ENCODE assay signal across 27 cellular contexts in genomic region chr1:76677775-76678405, GRCh38.
DNase-seq lines count a peak whose midpoint lies in the region; ATAC-seq and TF ChIP-seq lines count a peak whose summit lies in the region.
"Had no signal": no experiment of that assay in that cellular context is flagged by ENCODE, and none has a peak within 500 bp of the region (broad histone marks: within the 10 kb centered on the region; RNA-seq: fewer than 3 reads in every experiment).

No MANE protein-coding gene starts in this region.

- H3K27ac ChIP-seq in OCI-LY3 (ENCODE audit: low read length) (no peak overlapping the region), heart right ventricle (no peak overlapping the region)
- H3K27ac ChIP-seq: gastrocnemius medialis, right lobe of liver, VCaP had no signal

- H3K79me2 ChIP-seq in OCI-LY3 (ENCODE audit: low read length), result no peaks in the 10 kb centered on the region

- H3K4me2 ChIP-seq in OCI-LY3 (ENCODE audit: low read length), result peak overlapping the region; percentile 53

- H3K9ac ChIP-seq in OCI-LY3 (ENCODE audit: low read length), result no peak overlapping the region

- peak overlapping the region; percentile 32 for H3K4me3 ChIP-seq in OCI-LY3 (ENCODE audit: low read length)
- H3K4me3 ChIP-seq in heart right ventricle, result no peak overlapping the region
- H3K4me3 ChIP-seq: gastrocnemius medialis, lower lobe of right lung, right lobe of liver had no signal

- intact Hi-C loops in heart right ventricle (cut with DNase I), result no loop called here

- ATAC-seq in GM18520 (IDR thresholded peaks at IDR 0.05; ENCODE audit: unreplicated experiment) (peak; percentile 75), GM19455 (IDR thresholded peaks at IDR 0.05; ENCODE audit: unreplicated experiment) (peak; percentile 68), HG02885 (IDR thresholded peaks at IDR 0.05; ENCODE audit: poor library complexity, unreplicated experiment) (peak; percentile 76), heart right ventricle (no peak), HG03045 (IDR thresholded peaks at IDR 0.05; ENCODE audit: unreplicated experiment) (no peak)
- ATAC-seq: esophagus mucosa, gastrocnemius medialis, HCT116, lower lobe of right lung, right lobe of liver had no signal

- H2AFZ ChIP-seq in OCI-LY3 (ENCODE audit: low read depth, low read length), result no peak overlapping the region

- no peak for DNase-seq in iPS-NIHi7 (ENCODE audit: extremely low spot score)
- no peak for DNase-seq in heart right ventricle
- no peak for DNase-seq in DMS 273 (lab: John Stamatoyannopoulos, UW; ENCODE audit: unreplicated experiment)
- DNase-seq: ACHN; activated CD4-positive, alpha-beta T cell treated with anti-CD3 and anti-CD28 coated beads, Interleukin-2, amount 10 ng/mL, durations not matched to agents 7 days and 5 days; activated CD8-positive, alpha-beta memory T cell treated with anti-CD3 and anti-CD28 coated beads, Interleukin-2, amount 50 U/mL, for 48 hours; C1 segment of cervical spinal cord; effector CD8-positive, alpha-beta T cell; gastrocnemius medialis; hypothalamus; lower lobe of right lung; MV-4-11; NCI-H1694; NCI-H2171 treated with DMSO at 0.1 percent for 48 hours; NCI-H526 treated with DMSO at 0.1 percent for 48 hours; right lobe of liver; RPMI8226; stimulated activated CD8-positive, alpha-beta memory T cell treated with anti-CD3 and anti-CD28 coated beads, Interleukin-4, amount 100 ng/mL, for 48 hours; T-helper 2 cell had no signal

- H3K4me1 ChIP-seq in OCI-LY3 (ENCODE audit: low read length) (peaks cover 25% of the 10 kb centered on the region), heart right ventricle (no peaks in the 10 kb centered on the region)
- H3K4me1 ChIP-seq: gastrocnemius medialis, lower lobe of right lung had no signal

- H3K9me3 ChIP-seq in OCI-LY3 (ENCODE audit: insufficient read depth, low read length) (no peaks in the 10 kb centered on the region), heart right ventricle (no peaks in the 10 kb centered on the region)
- H3K9me3 ChIP-seq: gastrocnemius medialis, lower lobe of right lung, right lobe of liver had no signal

- WGBS in heart right ventricle, 2 donors, result 71 to 75% methylated on average over 3 of the region's 3 CpGs

- H3K36me3 ChIP-seq in OCI-LY3 (replicated peaks; ENCODE audit: low read depth, low read length), result no peaks in the 10 kb centered on the region
- no peaks in the 10 kb centered on the region for H3K36me3 ChIP-seq in heart right ventricle
- H3K36me3 ChIP-seq: gastrocnemius medialis, lower lobe of right lung, right lobe of liver had no signal

- no peaks in the 10 kb centered on the region for H4K20me1 ChIP-seq in OCI-LY3 (ENCODE audit: insufficient read depth, low read length)

- no peak for TF ChIP-seq CTCF in OCI-LY3 (IDR thresholded peaks at IDR 0.05; ENCODE audit: low read depth, low read length)
- no peak for TF ChIP-seq CTCF in heart right ventricle (IDR thresholded peaks at IDR 0.05)

- H3K27me3 ChIP-seq in OCI-LY3 (ENCODE audit: low read depth, low read length) (no peaks in the 10 kb centered on the region), heart right ventricle (no peaks in the 10 kb centered on the region)
- H3K27me3 ChIP-seq: gastrocnemius medialis, right lobe of liver had no signal

Comparison
In these comparisons a context has a peak if more than half of its experiments do, and no peak if none do; other contexts are left out.
1. ATAC-seq: peak in GM18520 (single experiment), GM19455 (single experiment) and HG02885 (single experiment); none in heart right ventricle (0 of 8) and HG03045 (single experiment).